6 cellular contexts compared by ENCODE assay signal in the genomic region with DNA sequence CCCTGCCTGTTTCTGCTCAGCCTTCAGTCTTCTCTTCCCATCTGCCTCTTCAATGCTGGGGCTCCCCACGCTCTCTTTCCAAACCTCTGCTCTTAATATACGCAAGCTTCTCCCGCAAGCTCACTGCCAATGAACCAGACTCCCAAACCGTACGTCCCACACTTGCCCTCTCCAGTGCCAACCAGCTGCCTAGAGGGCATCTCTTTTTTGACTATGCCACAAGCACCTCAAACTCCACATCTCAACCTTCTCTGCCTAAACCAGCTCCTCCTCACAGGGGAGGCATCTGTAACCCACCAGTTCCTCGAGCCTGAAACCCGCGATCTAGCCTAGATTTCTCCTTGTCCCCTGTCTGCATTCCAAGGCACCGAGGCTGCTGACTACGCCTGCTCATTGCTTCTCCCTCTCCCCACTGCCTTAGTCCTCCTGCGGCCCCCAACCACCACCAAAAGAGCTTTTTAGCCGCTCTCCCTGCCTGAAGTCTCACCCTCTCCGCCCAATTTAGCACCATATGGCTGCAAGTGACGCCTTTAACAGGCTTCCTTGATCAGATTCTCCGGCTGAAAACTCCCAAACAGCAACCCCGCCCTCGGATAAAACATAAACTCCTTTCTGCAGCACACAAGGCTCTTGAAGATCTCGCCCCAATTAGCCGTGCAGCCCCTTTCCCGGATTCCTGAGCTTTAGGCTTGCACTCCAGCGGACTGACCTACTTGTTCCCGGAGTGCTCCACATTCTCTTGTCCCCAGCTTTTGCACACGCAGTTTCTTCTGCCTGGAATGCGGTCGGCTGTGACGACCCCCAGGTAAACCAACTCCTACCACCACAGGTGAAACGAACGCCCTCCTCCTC. TPM values are rescaled to one million over a fixed set of nuclear protein-coding genes. Genes with fewer than 3 reads are reported as not detected.
DNase-seq lines count a peak whose midpoint lies in the region; ATAC-seq, FAIRE-seq and TF ChIP-seq lines count a peak whose summit lies in the region.

No MANE protein-coding gene starts in this region.

- H3K36me3 ChIP-seq in bronchial epithelial cell (ENCODE audit: control insufficient read depth, insufficient read depth, low read length) (peaks cover 1% of the 10 kb centered on the region), neuron (ENCODE audit: insufficient read depth, low read length) (no peaks in the 10 kb centered on the region)

- H3K27me3 ChIP-seq in bronchial epithelial cell (ENCODE audit: control insufficient read depth, insufficient read depth, low read length) (no peaks in the 10 kb centered on the region), neuron (ENCODE audit: insufficient read depth, low read length) (no peaks in the 10 kb centered on the region)

- FAIRE-seq in bronchial epithelial cell (lab: Jason Lieb, UNC): no peak

- H3K4me1 ChIP-seq in neuron (ENCODE audit: insufficient read depth, low read length): peaks cover 44% of the 10 kb centered on the region

- ATAC-seq in HG03280 (IDR thresholded peaks at IDR 0.05; ENCODE audit: unreplicated experiment) (no peak), GM19023 (IDR thresholded peaks at IDR 0.05; ENCODE audit: unreplicated experiment) (no peak)

- H2AFZ ChIP-seq in neuron (ENCODE audit: low read depth, low read length): no peak overlapping the region

- no peak for TF ChIP-seq CTCF in bronchial epithelial cell (IDR thresholded peaks at IDR 0.05; ENCODE audit: insufficient read depth, low read length, severe bottlenecking)

- peak; percentile 20 for DNase-seq in NOMO-1 treated with DMSO at 0.1 percent for 48 hours (lab: John Stamatoyannopoulos, UW; ENCODE audit: unreplicated experiment)
- DNase-seq in NOMO-1 treated with dmso at 0.1 percent for 144 hours (lab: John Stamatoyannopoulos, UW; ENCODE audit: unreplicated experiment): no peak
- DNase-seq in bronchial epithelial cell (ENCODE audit: low read depth): no peak

- H3K9me3 ChIP-seq in neuron (ENCODE audit: low read length): no peaks in the 10 kb centered on the region

- H3K4me3 ChIP-seq in bronchial epithelial cell (ENCODE audit: low read depth, low read length): peak overlapping the region; percentile 61
- H3K4me3 ChIP-seq in neuron (ENCODE audit: low read length): peak overlapping the region; percentile 94

RNA-seq across cellular contexts. Expression of a gene that starts 1.5 kb away (rescaled TPM):
- 12.4 and 15.1 TPM in 2 replicates for total RNA-seq in bronchial epithelial cell

RNA-seq across cellular contexts. Expression of a gene that starts 48.3 kb away (rescaled TPM):
- total RNA-seq in bronchial epithelial cell: 20.1 and 27.9 TPM in 2 replicates

RNA-seq across cellular contexts. Expression of a gene that starts 48.7 kb away (rescaled TPM):
- total RNA-seq in bronchial epithelial cell: 18.4 and 25.5 TPM in 2 replicates

RNA-seq across cellular contexts. Expression of a gene that starts 55.8 kb away (rescaled TPM):
- total RNA-seq in bronchial epithelial cell: 7.1 and 9.7 TPM in 2 replicates
